9 cellular contexts compared by ENCODE assay signal in genomic region chrX:136525738-136526606, GRCh38. TPM values are rescaled to one million over a fixed set of nuclear protein-coding genes. Genes with fewer than 3 reads are reported as not detected.
DNase-seq lines count a peak whose midpoint lies in the region; ATAC-seq and TF ChIP-seq lines count a peak whose summit lies in the region.
"Had no signal": no experiment of that assay in that cellular context is flagged by ENCODE, and none has a peak within 500 bp of the region (broad histone marks: within the 10 kb centered on the region; RNA-seq: fewer than 3 reads in every experiment).

No MANE protein-coding gene starts in this region.

- H3K4me3 Mint-ChIP-seq in neural progenitor cell: no peak overlapping the region

- H4K20me1 ChIP-seq in IMR-90 (ENCODE audit: insufficient read depth, low read length): no peaks in the 10 kb centered on the region
- no peaks in the 10 kb centered on the region for H4K20me1 ChIP-seq in neural progenitor cell (ENCODE audit: low read depth)

- H3K9me3 Mint-ChIP-seq in neural progenitor cell: peaks cover 3% of the 10 kb centered on the region

- H2AK5ac ChIP-seq in IMR-90 (ENCODE audit: low read depth, low read length): no peak overlapping the region

- no peak overlapping the region for H2BK15ac ChIP-seq in IMR-90 (ENCODE audit: low read depth, low read length)

- CTCF ChIA-PET in IMR-90 (lab: Yijun Ruan, JAX): no interaction called here

- no peaks in the 10 kb centered on the region for H3F3A ChIP-seq in neural progenitor cell (ENCODE audit: low read depth)

- H3K9ac ChIP-seq in IMR-90 (ENCODE audit: low read depth, low read length) (no peak overlapping the region), neural progenitor cell (no peak overlapping the region)

- no peaks in the 10 kb centered on the region for H3K79me1 ChIP-seq in IMR-90 (ENCODE audit: low read depth in 1 of 2, low read length in 2 of 2)

- intact Hi-C loops in IMR-90 (cut with micrococcal nuclease): no loop called here

- peaks cover 8% of the 10 kb centered on the region for H3K27me3 Mint-ChIP-seq in neural progenitor cell (ENCODE audit: insufficient read depth, low read depth)

- H3K14ac ChIP-seq in IMR-90 (replicated peaks; ENCODE audit: low read depth, low read length): no peak overlapping the region

- H3K4me1 ChIP-seq in IMR-90 (ENCODE audit: control insufficient read depth, insufficient read depth, low read length) (no peaks in the 10 kb centered on the region), lung (ENCODE audit: control insufficient read depth in 2 of 2, insufficient read depth in 2 of 2, low read length in 2 of 2) (peaks cover 0 to 4% of the 10 kb centered on the region in 2 donors), neural progenitor cell (no peaks in the 10 kb centered on the region)

- H3K4me1 Mint-ChIP-seq in neural progenitor cell: no peaks in the 10 kb centered on the region

- H3K4ac ChIP-seq in IMR-90 (ENCODE audit: low read depth, low read length): no peak overlapping the region

- no peak overlapping the region for H2BK5ac ChIP-seq in IMR-90 (ENCODE audit: low read depth, low read length, poor library complexity, severe bottlenecking)

- no TSS peak for BruUV-seq in IMR-90 (replicated peaks; lab: Mats Ljungman, UMichigan)

- no peak overlapping the region for H3K56ac ChIP-seq in IMR-90 (ENCODE audit: extremely low read depth, insufficient read depth, low read length)

- H4K91ac ChIP-seq in IMR-90 (ENCODE audit: insufficient read depth, low read depth, low read length): no peak overlapping the region

- H2BK120ac ChIP-seq in IMR-90 (ENCODE audit: low read depth, low read length): no peak overlapping the region

- H3K27me3 ChIP-seq in IMR-90 (ENCODE audit: control insufficient read depth, insufficient read depth, low read length) (no peaks in the 10 kb centered on the region; the same call in 1 of the 2 replicates), lung (ENCODE audit: control insufficient read depth, insufficient read depth) (no peaks in the 10 kb centered on the region), neural progenitor cell (no peaks in the 10 kb centered on the region)

- H3K36me3 ChIP-seq in IMR-90 (ENCODE audit: control insufficient read depth, insufficient read depth, low read length): no peaks in the 10 kb centered on the region
- no peaks in the 10 kb centered on the region for H3K36me3 ChIP-seq in lung (ENCODE audit: control insufficient read depth in 2 of 2, insufficient read depth in 2 of 2, low read length in 2 of 2)
- H3K36me3 ChIP-seq in neural progenitor cell: no peaks in the 10 kb centered on the region

- no peak overlapping the region for H3K18ac ChIP-seq in IMR-90 (ENCODE audit: low read depth, low read length)

- dilution Hi-C loops in IMR-90 (cut with HindIII; ENCODE audit: low sequenced_read_pairs, unreplicated experiment): no loop called here

- ATAC-seq in IMR-90 (ENCODE audit: low read depth): peak; percentile 91
- peak; percentile 62 for ATAC-seq in lung (ENCODE audit: insufficient read depth, low FRiP score)
- ATAC-seq in GM21360 (IDR thresholded peaks at IDR 0.05; ENCODE audit: unreplicated experiment): no peak
- no peak for ATAC-seq in HG03442 (IDR thresholded peaks at IDR 0.05; ENCODE audit: unreplicated experiment)

- no peaks in the 10 kb centered on the region for H3K36me3 Mint-ChIP-seq in neural progenitor cell

- TF ChIP-seq POLR2A in IMR-90 (IDR thresholded peaks at IDR 0.05; ENCODE audit: low read depth, low read length): no peak

- H3K9me1 ChIP-seq in IMR-90 (ENCODE audit: insufficient read depth, low read length): no peaks in the 10 kb centered on the region

- no peaks in the 10 kb centered on the region for H3K9me3 ChIP-seq in IMR-90 (ENCODE audit: control insufficient read depth, insufficient read depth, low read length)
- H3K9me3 ChIP-seq in lung (ENCODE audit: control insufficient read depth in 2 of 2, insufficient read depth in 1 of 2, low read length in 1 of 2): no peaks in the 10 kb centered on the region
- no peaks in the 10 kb centered on the region for H3K9me3 ChIP-seq in neural progenitor cell (ENCODE audit: low read depth)

- DNase-seq in ACHN (peak; percentile 60), IMR-90 (peak; percentile 85), cerebellum (ENCODE audit: low spot score) (peak; percentile 3), lung (ENCODE audit: low spot score) (peak; percentile 40), neural progenitor cell (ENCODE audit: low spot score) (no peak), KBM-7 (no peak)

- no peak overlapping the region for H3K27ac ChIP-seq in IMR-90 (ENCODE audit: insufficient read depth, low read length)
- peak overlapping the region in 1 of 2 donors; percentile 66 for H3K27ac ChIP-seq in lung (ENCODE audit: low read depth in 1 of 2, low read length in 1 of 2)
- no peak overlapping the region for H3K27ac ChIP-seq in neural progenitor cell

- WGBS in IMR-90 (ENCODE audit: extremely low coverage in 2 of 2, insufficient read length in 1 of 2), 2 experiments: 0% methylated on average over 1 of the region's 2 CpGs; no CpG with 5 or more reads in 1 of the 2 experiments
- WGBS in lung, 2 donors: 38 to 80% methylated on average over 2 of the region's 2 CpGs

- H2AFZ ChIP-seq in IMR-90 (replicated peaks; ENCODE audit: low read length, poor library complexity) (no peak overlapping the region), neural progenitor cell (replicated peaks) (no peak overlapping the region)

- no peak overlapping the region for H2BK20ac ChIP-seq in IMR-90 (ENCODE audit: low read depth, low read length)

- H4K5ac ChIP-seq in IMR-90 (ENCODE audit: low read depth, low read length): no peak overlapping the region

- TF ChIP-seq RAD21 in IMR-90 (IDR thresholded peaks at IDR 0.05; ENCODE audit: low read length): no peak

- H3K4me2 ChIP-seq in IMR-90 (ENCODE audit: low read depth, low read length) (no peak overlapping the region), neural progenitor cell (no peak overlapping the region)

- no peak overlapping the region for H3K23ac ChIP-seq in IMR-90 (ENCODE audit: low read depth, low read length)

- H4K8ac ChIP-seq in IMR-90 (ENCODE audit: low read depth in 2 of 2, low read length in 2 of 2): no peak overlapping the region

- H3K79me2 ChIP-seq in neural progenitor cell (ENCODE audit: low read depth): no peaks in the 10 kb centered on the region

- H3K4me3 ChIP-seq in IMR-90 (ENCODE audit: insufficient read depth, low read depth, low read length): no peak overlapping the region
- no peak overlapping the region for H3K4me3 ChIP-seq in lung
- H3K4me3 ChIP-seq in neural progenitor cell: no peak overlapping the region

- no peak overlapping the region for H3K27ac Mint-ChIP-seq in neural progenitor cell

- no peak overlapping the region for H2AK9ac ChIP-seq in IMR-90 (replicated peaks; ENCODE audit: low read depth, low read length, poor library complexity)

- in situ Hi-C loops in ACHN (cut with HindIII; ENCODE audit: low pct_ligation_motif_present, low pct_unique_long_range_greater_than_20kb, low sequenced_read_pairs): no loop called here
- in situ Hi-C loops in IMR-90 (cut with MboI; ENCODE audit: low sequenced_read_pairs): no loop called here
- in situ Hi-C loops in KBM-7 (cut with MboI; ENCODE audit: low pct_unique_long_range_greater_than_20kb, low sequenced_read_pairs): no loop called here

- TF ChIP-seq CTCF in IMR-90 (conservative IDR thresholded peaks at IDR 0.05; ENCODE audit: low read depth, low read length) (no peak), lung (IDR thresholded peaks at IDR 0.05; ENCODE audit: control extremely low read depth, extremely low read depth) (no peak), neural progenitor cell (IDR thresholded peaks at IDR 0.05) (no peak)

- POLR2A ChIA-PET in IMR-90 (lab: Charles Lee; ENCODE audit: unreplicated experiment): no interaction called here

TF ChIP-seq in IMR-90, 13 proteins besides CTCF, POLR2A, EP300 and RAD21:
- TF ChIP-seq CEBPB (IDR thresholded peaks at IDR 0.05; ENCODE audit: low read depth, low read length): no peak
- no peak for TF ChIP-seq MAZ (IDR thresholded peaks at IDR 0.05; ENCODE audit: borderline replicate concordance, low read depth, low read length)
- no peak for TF ChIP-seq SMC3 (IDR thresholded peaks at IDR 0.05; ENCODE audit: low read depth, low read length)

RNA-seq across cellular contexts. Expression of gene VGLL1, which starts 6.0 kb away (rescaled TPM):
- total RNA-seq in IMR-90 (2012; rRNA removed) (not detected in 2 replicates), cerebellum (not detected), lung (10 to 100 TPM in 1 of 2 donors, under 1 TPM in 1; 0.40 to 13.8 TPM), neural progenitor cell (ENCODE audit: low replicate concordance) (not detected in 2 replicates)
- polyA plus RNA-seq in IMR-90 (2012; rRNA removed) (not detected in 2 replicates), lung (1 to 10 TPM; 2.1 to 2.4 TPM)
- polyA plus RNA-seq in IMR-90 (2012; cell fraction: cytosol; rRNA removed): not detected in 2 replicates
- polyA plus RNA-seq in IMR-90 (2012; cell fraction: nucleus; rRNA removed; ENCODE audit: low replicate concordance): not detected in 2 replicates
- polyA plus RNA-seq: neural cell had no signal

RNA-seq across cellular contexts. Expression of gene HTATSF1, which starts 28.6 kb away (rescaled TPM):
- total RNA-seq in IMR-90 (2012; rRNA removed): 19.0 and 27.8 TPM in 2 replicates
- polyA plus RNA-seq in IMR-90 (2012; rRNA removed): 4.9 and 6.8 TPM in 2 replicates
- 0.97 and 2.3 TPM in 2 replicates for polyA plus RNA-seq in IMR-90 (2012; cell fraction: cytosol; rRNA removed)
- polyA plus RNA-seq in IMR-90 (2012; cell fraction: nucleus; rRNA removed; ENCODE audit: low replicate concordance): 0.55 and 1.4 TPM in 2 replicates
- 50.9 TPM for total RNA-seq in cerebellum
- 10 to 100 TPM; 23.7 to 54.1 TPM for total RNA-seq in lung
- 10 to 100 TPM; 22.0 to 27.0 TPM for polyA plus RNA-seq in lung
- total RNA-seq in neural progenitor cell (ENCODE audit: low replicate concordance): 111 and 123 TPM in 2 replicates

RNA-seq across cellular contexts. Expression of gene BRS3, which starts 38.2 kb away (rescaled TPM):
- not detected in 2 replicates for total RNA-seq in IMR-90 (2012; rRNA removed)
- polyA plus RNA-seq in IMR-90 (2012; rRNA removed): not detected in 2 replicates
- not detected in 2 replicates for polyA plus RNA-seq in IMR-90 (2012; cell fraction: cytosol; rRNA removed)
- not detected in 2 replicates for polyA plus RNA-seq in IMR-90 (2012; cell fraction: nucleus; rRNA removed; ENCODE audit: low replicate concordance)
- not detected for total RNA-seq in cerebellum
- not detected for total RNA-seq in lung
- polyA plus RNA-seq in lung: not detected
- total RNA-seq in neural progenitor cell (ENCODE audit: low replicate concordance): not detected in 2 replicates

Comparison
In these comparisons a context has a peak if more than half of its experiments do, and no peak if none do; other contexts are left out.
1. DNase-seq: peak in ACHN (single experiment), IMR-90 (single experiment), cerebellum (single experiment) and lung (single experiment); none in neural progenitor cell (single experiment) and KBM-7 (single experiment).
2. ATAC-seq: peak in IMR-90 (single experiment) and lung (single experiment); none in GM21360 (single experiment) and HG03442 (single experiment).